Comparison of ENCODE assay signal across 25 cellular contexts in the genomic region with DNA sequence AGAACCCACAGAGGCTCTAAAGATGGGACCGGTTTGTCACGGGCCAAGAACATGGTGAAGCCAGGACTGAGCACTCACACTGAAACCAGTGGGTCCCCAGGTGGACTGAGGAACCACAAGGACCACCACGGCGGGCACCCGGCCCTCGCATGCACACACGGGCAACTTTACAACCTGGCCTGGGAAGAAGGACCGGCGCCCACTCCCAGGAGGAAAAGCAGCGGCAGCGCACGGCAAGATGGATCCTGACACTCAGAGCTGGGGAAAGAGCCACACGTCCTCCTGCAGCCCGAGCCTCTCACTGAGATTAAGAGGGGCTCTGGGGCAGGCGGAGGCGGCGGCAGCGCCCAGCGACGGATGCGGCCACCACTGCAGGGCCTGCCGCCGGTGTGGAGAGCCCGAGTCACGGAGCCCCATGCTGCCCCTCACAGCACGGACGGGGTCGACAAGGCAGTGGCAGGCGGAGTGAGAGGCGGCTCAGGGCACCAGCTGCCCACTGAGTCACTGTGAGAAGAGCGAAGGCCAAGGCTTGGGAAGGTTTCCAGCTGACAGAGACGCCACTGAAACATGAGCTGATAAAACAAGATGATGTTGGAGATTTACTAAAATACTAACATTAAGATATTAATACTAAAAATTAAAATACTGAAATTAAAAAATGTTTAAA.
DNase-seq lines count a peak whose midpoint lies in the region; ATAC-seq, FAIRE-seq and TF ChIP-seq lines count a peak whose summit lies in the region.
"Had no signal": no experiment of that assay in that cellular context is flagged by ENCODE, and none has a peak within 500 bp of the region (broad histone marks: within the 10 kb centered on the region; RNA-seq: fewer than 3 reads in every experiment).

No MANE protein-coding gene starts in this region.

- no peak overlapping the region for H4K5ac ChIP-seq in H1 (ENCODE audit: insufficient read length, low read depth, low read length)

- H2BK20ac ChIP-seq in H1 (ENCODE audit: low read length) = no peak overlapping the region

- no peak overlapping the region for H3K18ac ChIP-seq in H1 (ENCODE audit: extremely low read depth, low read length)

- no peak overlapping the region for H3K4ac ChIP-seq in H1 (replicated peaks; ENCODE audit: insufficient read length, low read depth, low read length)

- no peak overlapping the region for H2BK120ac ChIP-seq in H1 (replicated peaks; ENCODE audit: low read depth, low read length)

- H3K4me1 Mint-ChIP-seq in CD4-positive, alpha-beta T cell (ENCODE audit: low read depth) = peaks cover 88% of the 10 kb centered on the region
- peaks cover 58% of the 10 kb centered on the region for H3K4me1 Mint-ChIP-seq in T-helper 17 cell

- no peak overlapping the region for H3K56ac ChIP-seq in H1 (replicated peaks; ENCODE audit: insufficient read length, low read depth, low read length)

- no peak overlapping the region for H2BK12ac ChIP-seq in H1 (ENCODE audit: low read depth, low read length)

- no peaks in the 10 kb centered on the region for H3K27me3 ChIP-seq in CD4-positive, alpha-beta T cell (ENCODE audit: control insufficient read depth, insufficient read depth, low read length)
- H3K27me3 ChIP-seq in H1 (replicated peaks in 1 of 4; ENCODE audit: control insufficient read depth in 3 of 4, extremely low read depth in 1 of 4, insufficient read depth in 3 of 4, low read length in 3 of 4) (no peaks in the 10 kb centered on the region), osteoblast (ENCODE audit: insufficient read depth, low read length) (no peaks in the 10 kb centered on the region), small intestine (ENCODE audit: control insufficient read depth in 2 of 2, insufficient read depth in 2 of 2, low read length in 2 of 2) (no peaks in the 10 kb centered on the region)
- H3K27me3 ChIP-seq: breast epithelium, neural progenitor cell had no signal

- H2BK5ac ChIP-seq in H1 (ENCODE audit: low read depth, low read length) = no peak overlapping the region

- peak overlapping the region; percentile 25 for H3K4me3 Mint-ChIP-seq in CD4-positive, alpha-beta T cell
- no peak overlapping the region for H3K4me3 Mint-ChIP-seq in T-helper 17 cell
- H3K4me3 Mint-ChIP-seq: neural progenitor cell had no signal

- H3K9ac ChIP-seq in H1 (replicated peaks in 1 of 4; ENCODE audit: extremely low read depth in 1 of 4, low read depth in 3 of 4, low read length in 3 of 4) = no peak overlapping the region
- H3K9ac ChIP-seq: neural progenitor cell had no signal

- TF ChIP-seq POLR2A in H1 (IDR thresholded peaks at IDR 0.05; ENCODE audit: control extremely low read depth in 1 of 2, low read depth in 2 of 2, low read length in 2 of 2) = no peak

- peaks cover 66% of the 10 kb centered on the region for H3K36me3 Mint-ChIP-seq in CD4-positive, alpha-beta T cell (ENCODE audit: low read depth)
- peaks cover 2% of the 10 kb centered on the region for H3K36me3 Mint-ChIP-seq in T-helper 17 cell (ENCODE audit: low read depth)

- WGBS in H1 (ENCODE audit: extremely low coverage in 1 of 2, insufficient coverage in 1 of 2, insufficient read length in 1 of 2, insufficient replicate concordance in 2 of 2, low coverage in 1 of 2, low lambda C conversion rate in 2 of 2, missing lambda C conversion rate in 1 of 2), 2 experiments = 90% methylated on average over 30 of the region's 32 CpGs; no CpG with 5 or more reads in 1 of the 2 experiments
- 92 to 94% (median 94%) methylated on average over 26 to 32 of the region's 32 CpGs for WGBS in small intestine, 3 donors

- H3K27me3 Mint-ChIP-seq in CD4-positive, alpha-beta T cell = no peaks in the 10 kb centered on the region
- H3K27me3 Mint-ChIP-seq in T-helper 17 cell = no peaks in the 10 kb centered on the region

- no peaks in the 10 kb centered on the region for H3K9me3 ChIP-seq in CD4-positive, alpha-beta T cell (ENCODE audit: control insufficient read depth, low read length)
- H3K9me3 ChIP-seq in T-helper 17 cell (ENCODE audit: control insufficient read depth, low read length, poor library complexity, severe bottlenecking) = no peaks in the 10 kb centered on the region
- H3K9me3 ChIP-seq in H1 (ENCODE audit: insufficient read depth in 2 of 2, low read depth in 1 of 2, low read length in 1 of 2) = no peaks in the 10 kb centered on the region
- no peaks in the 10 kb centered on the region for H3K9me3 ChIP-seq in osteoblast (ENCODE audit: low read depth, low read length)
- H3K9me3 ChIP-seq in small intestine (ENCODE audit: control insufficient read depth, low read depth) = no peaks in the 10 kb centered on the region
- H3K9me3 ChIP-seq: prostate gland had no signal

- H3K4me3 ChIP-seq in H1 (ENCODE audit: extremely low read depth in 1 of 4, insufficient read depth in 2 of 4, low read depth in 3 of 4, low read length in 4 of 4) (no peak overlapping the region), osteoblast (ENCODE audit: insufficient read depth, low read length) (no peak overlapping the region), small intestine (ENCODE audit: low read depth in 1 of 2, low read length in 2 of 2) (no peak overlapping the region)
- H3K4me3 ChIP-seq: breast epithelium, lung, neural progenitor cell, prostate gland had no signal

- H2AFZ ChIP-seq in H1 (ENCODE audit: low read length) = no peak overlapping the region
- H2AFZ ChIP-seq in osteoblast (ENCODE audit: low read length) = no peak overlapping the region
- H2AFZ ChIP-seq: neural progenitor cell had no signal

- no peak overlapping the region for H3K14ac ChIP-seq in H1 (ENCODE audit: insufficient read length)

- TF ChIP-seq CTCF in CD4-positive, alpha-beta T cell (IDR thresholded peaks at IDR 0.05) = no peak
- TF ChIP-seq CTCF in H1 (IDR thresholded peaks at IDR 0.05; ENCODE audit: control extremely low read depth in 1 of 3, insufficient read depth in 1 of 3, low read depth in 1 of 3, low read length in 3 of 3) (no peak), osteoblast (IDR thresholded peaks at IDR 0.05; ENCODE audit: extremely low read depth, low read depth, low read length) (no peak)

- CTCF ChIA-PET in CD4-positive, alpha-beta T cell (lab: Charles Lee) = no interaction called here
- CTCF ChIA-PET in H1 (lab: Charles Lee; ENCODE audit: partially characterized antibody) = interaction anchor here (0.8 to 2.3 kb wide), 7 partner anchors 9 to 63 kb away, joined by 3 to 10 read pairs (median 4); no protein-coding TSS in a partner anchor

- no peaks in the 10 kb centered on the region for H3K9me3 Mint-ChIP-seq in CD4-positive, alpha-beta T cell

- no peak for ATAC-seq in CD4-positive, alpha-beta T cell (ENCODE audit: poor library complexity)
- ATAC-seq in T-helper 17 cell (no peak), HG03108 (IDR thresholded peaks at IDR 0.05; ENCODE audit: unreplicated experiment) (no peak)
- ATAC-seq: SK-N-SH treated with all-trans-retinoic acid at 6 μM for 48 hours had no signal

- H3K36me3 ChIP-seq in H1 (ENCODE audit: control insufficient read depth in 2 of 4, insufficient read depth in 4 of 4, low read length in 3 of 4) (no peaks in the 10 kb centered on the region; a peak in 1 of 8 replicates), osteoblast (ENCODE audit: insufficient read depth, low read length) (peaks cover 7% of the 10 kb centered on the region), small intestine (ENCODE audit: control insufficient read depth in 2 of 2, insufficient read depth in 2 of 2, low read length in 2 of 2) (no peaks in the 10 kb centered on the region)
- H3K36me3 ChIP-seq: breast epithelium, neural progenitor cell, prostate gland had no signal

- DNase-seq in CD4-positive, alpha-beta T cell = no peak
- DNase-seq in T-helper 17 cell (no peak), H1 (ENCODE audit: low read depth in 1 of 2, low spot score in 2 of 2) (no peak), osteoblast (ENCODE audit: insufficient read length, low spot score, missing footprints) (peak; percentile 91), HUDEP-2 (lab: John Stamatoyannopoulos, UW; ENCODE audit: unreplicated experiment in 76 of 76) (no peak), small intestine (no peak), NCI-H82 treated with DMSO at 0.1 percent for 48 hours (lab: John Stamatoyannopoulos, UW; ENCODE audit: unreplicated experiment) (no peak)
- DNase-seq: ACHN; activated CD4-positive, alpha-beta T cell treated with anti-CD3 and anti-CD28 coated beads, Interleukin-2, amount 50 U/mL, for 48 hours; activated effector memory CD4-positive, alpha-beta T cell treated with Interleukin-2 at 50 U/mL for 16 hours; DND-41; kidney glomerular epithelial cell; NCI-H1105; NCI-H1930; NCI-H345; NCI-H82; stimulated activated CD4-positive, alpha-beta T cell treated with anti-CD3 and anti-CD28 coated beads, Interleukin-1b, Interleukin-23, amount 100 ng/mL, for 48 hours had no signal

- no peak overlapping the region for H3K23ac ChIP-seq in H1 (ENCODE audit: insufficient read length)

- no peak for TF ChIP-seq EP300 in H1 (IDR thresholded peaks at IDR 0.05; ENCODE audit: borderline replicate concordance in 1 of 2, low read depth in 2 of 2, low read length in 2 of 2)

- no peak overlapping the region for H2BK15ac ChIP-seq in H1 (ENCODE audit: low read length)

- H4K20me1 ChIP-seq in H1 (replicated peaks in 1 of 2; ENCODE audit: control insufficient read depth in 1 of 2, insufficient read depth in 2 of 2, low read length in 2 of 2) (peaks cover 60 to 64% of the 10 kb centered on the region in 2 experiments), osteoblast (ENCODE audit: insufficient read depth, low read length) (peaks cover 82% of the 10 kb centered on the region)

- H3K27ac ChIP-seq in CD4-positive, alpha-beta T cell (ENCODE audit: low read depth, low read length) = no peak overlapping the region
- H3K27ac ChIP-seq in H1 (ENCODE audit: low read depth, low read length) = no peak overlapping the region
- H3K27ac ChIP-seq in osteoblast (ENCODE audit: low read depth, low read length) = peak overlapping the region; percentile 74
- no peak overlapping the region for H3K27ac ChIP-seq in small intestine (ENCODE audit: low read depth in 1 of 2, low read length in 1 of 2)
- H3K27ac ChIP-seq: breast epithelium, neural progenitor cell, prostate gland had no signal

- intact Hi-C loops in CD4-positive, alpha-beta T cell (cut with DNase I, micrococcal nuclease) = no loop called here

- H4K91ac ChIP-seq in H1 (replicated peaks; ENCODE audit: insufficient read length, low read length) = no peak overlapping the region

- H2AK5ac ChIP-seq in H1 (ENCODE audit: low read depth, low read length) = no peak overlapping the region

- no peak for FAIRE-seq in H1 (lab: Jason Lieb, UNC)
- FAIRE-seq in small intestine (lab: Jason Lieb, UNC) = no peak
- FAIRE-seq: endometrium, H54 had no signal

- no peak for TF ChIP-seq RAD21 in H1 (IDR thresholded peaks at IDR 0.05 in 1 of 2, conservative IDR thresholded peaks at IDR 0.05 in 1 of 2; ENCODE audit: low read depth in 2 of 2, low read length in 2 of 2)

- H3K23me2 ChIP-seq in H1 (ENCODE audit: low read depth, low read length) = no peaks in the 10 kb centered on the region

- H3K4me1 ChIP-seq in H1 (replicated peaks in 1 of 4; ENCODE audit: control insufficient read depth in 3 of 4, insufficient read depth in 4 of 4, low read length in 3 of 4) (peaks cover 3 to 17% (median 7%) of the 10 kb centered on the region in 4 experiments; a peak in 5 of 7 replicates), osteoblast (ENCODE audit: insufficient read depth, low read length) (peaks cover 16% of the 10 kb centered on the region), small intestine (ENCODE audit: control insufficient read depth in 2 of 2, insufficient read depth in 1 of 2, low read depth in 1 of 2, low read length in 1 of 2) (no peaks in the 10 kb centered on the region)
- H3K4me1 ChIP-seq: breast epithelium, prostate gland had no signal

- H3K79me2 ChIP-seq in H1 (ENCODE audit: control insufficient read depth in 1 of 2, insufficient read depth in 2 of 2, low read length in 2 of 2) = peaks cover 47 to 100% of the 10 kb centered on the region in 2 experiments
- H3K79me2 ChIP-seq in osteoblast (ENCODE audit: insufficient read depth, low read length) = peaks cover 99% of the 10 kb centered on the region

- H4K8ac ChIP-seq in H1 (ENCODE audit: extremely low read depth, insufficient read depth, low read length) = peak overlapping the region; percentile 11; the same call in 1 of the 2 replicates

- H3K27ac Mint-ChIP-seq in CD4-positive, alpha-beta T cell = no peak overlapping the region
- H3K27ac Mint-ChIP-seq in T-helper 17 cell = peak overlapping the region; percentile 14

- peaks cover 43% of the 10 kb centered on the region for H3K79me1 ChIP-seq in H1 (ENCODE audit: low read depth, low read length)

- POLR2A ChIA-PET in CD4-positive, alpha-beta T cell (lab: Charles Lee) = no interaction called here
- POLR2A ChIA-PET in H1 (lab: Charles Lee; ENCODE audit: partially characterized antibody) = interaction anchor here (0.9 to 1.8 kb wide), 4 partner anchors 8 to 46 kb away, joined by 3 to 7 read pairs (median 4); no protein-coding TSS in a partner anchor

- H3K4me2 ChIP-seq in H1 (ENCODE audit: insufficient read depth in 1 of 2, low read depth in 2 of 2, low read length in 2 of 2) (no peak overlapping the region), osteoblast (ENCODE audit: insufficient read depth, low read length) (no peak overlapping the region)
- H3K4me2 ChIP-seq: neural progenitor cell had no signal
